18 cellular contexts compared by ENCODE assay signal in genomic region chr15:40142428-40142827, GRCh38. TPM values are rescaled to one million over a fixed set of nuclear protein-coding genes. Genes with fewer than 3 reads are reported as not detected.
DNase-seq lines count a peak whose midpoint lies in the region; ATAC-seq, FAIRE-seq and TF ChIP-seq lines count a peak whose summit lies in the region.
"Had no signal": no experiment of that assay in that cellular context is flagged by ENCODE, and none has a peak within 500 bp of the region (broad histone marks: within the 10 kb centered on the region; RNA-seq: fewer than 3 reads in every experiment).

No MANE protein-coding gene starts in this region.

- WGBS in K562 (ENCODE audit: insufficient coverage, low coverage, missing lambda C conversion rate): 30% methylated on average over 5 of the region's 5 CpGs
- WGBS in mesenchymal stem cell: 81% methylated on average over 3 of the region's 5 CpGs
- WGBS in esophagus muscularis mucosa: 91% methylated on average over 5 of the region's 5 CpGs

- H3K27ac ChIP-seq in GM23338 (ENCODE audit: low read depth) (no peak overlapping the region), K562 (ENCODE audit: extremely low read depth, low read depth, low read length) (no peak overlapping the region), mesenchymal stem cell (ENCODE audit: low read length, poor library complexity, severe bottlenecking) (no peak overlapping the region), esophagus muscularis mucosa (replicated peaks in 1 of 4) (no peak overlapping the region)
- H3K27ac ChIP-seq: BLaER1 treated with 17β-estradiol and CSF1 and Interleukin-3, amounts not matched to agents 10 nM and 100 nM had no signal

- H3K18ac ChIP-seq in mesenchymal stem cell (ENCODE audit: low read depth in 1 of 2, low read length in 2 of 2): no peak overlapping the region

- H3K27me3 ChIP-seq in GM23338 (ENCODE audit: insufficient read depth) (no peaks in the 10 kb centered on the region), K562 (ENCODE audit: control insufficient read depth in 2 of 2, insufficient read depth in 2 of 2, low read length in 2 of 2) (no peaks in the 10 kb centered on the region), mesenchymal stem cell (ENCODE audit: control insufficient read depth in 1 of 2, insufficient read depth in 1 of 2, low read length in 2 of 2) (peaks cover 0 to 12% of the 10 kb centered on the region in 2 experiments), esophagus muscularis mucosa (no peaks in the 10 kb centered on the region)
- H3K27me3 ChIP-seq: BLaER1 treated with 17β-estradiol and CSF1 and Interleukin-3, amounts not matched to agents 10 nM and 100 nM had no signal

- H3K36me3 ChIP-seq in GM23338 (ENCODE audit: insufficient read depth) (no peaks in the 10 kb centered on the region), K562 (ENCODE audit: control insufficient read depth, insufficient read depth, low read length) (no peaks in the 10 kb centered on the region), mesenchymal stem cell (ENCODE audit: control insufficient read depth in 1 of 2, insufficient read depth in 2 of 2, low read depth in 1 of 2, low read length in 2 of 2) (no peaks in the 10 kb centered on the region), esophagus muscularis mucosa (no peaks in the 10 kb centered on the region)
- H3K36me3 ChIP-seq: BLaER1 treated with 17β-estradiol and CSF1 and Interleukin-3, amounts not matched to agents 10 nM and 100 nM; HAP-1 had no signal

- H3K4me1 ChIP-seq in GM23338 (ENCODE audit: insufficient read depth) (no peaks in the 10 kb centered on the region; the same call in 1 of the 2 replicates), K562 (replicated peaks in 1 of 2; ENCODE audit: control insufficient read depth in 2 of 2, insufficient read depth in 2 of 2, low read length in 2 of 2) (peaks cover 3 to 7% of the 10 kb centered on the region in 2 experiments; a peak in 3 of 5 replicates), mesenchymal stem cell (ENCODE audit: control insufficient read depth, insufficient read depth, low read depth, low read length) (peaks cover 4% of the 10 kb centered on the region), esophagus muscularis mucosa (no peaks in the 10 kb centered on the region)
- H3K4me1 ChIP-seq: HAP-1 had no signal

- no peaks in the 10 kb centered on the region for H3K9me3 ChIP-seq in K562 (replicated peaks; ENCODE audit: control insufficient read depth, insufficient read depth, low read depth, low read length)
- H3K9me3 ChIP-seq in mesenchymal stem cell (ENCODE audit: control insufficient read depth, low read length): no peaks in the 10 kb centered on the region
- H3K9me3 ChIP-seq in esophagus muscularis mucosa: no peaks in the 10 kb centered on the region
- H3K9me3 ChIP-seq: HAP-1 had no signal

- TF ChIP-seq CTCF in GM23338 (conservative IDR thresholded peaks at IDR 0.05; ENCODE audit: low read depth in 2 of 2): no peak
- TF ChIP-seq CTCF in K562 (IDR thresholded peaks at IDR 0.05 in 2 of 3, conservative IDR thresholded peaks at IDR 0.05 in 1 of 3; ENCODE audit: insufficient read depth in 2 of 3, low read depth in 1 of 3, low read length in 3 of 3): no peak
- TF ChIP-seq CTCF in esophagus muscularis mucosa (IDR thresholded peaks at IDR 0.05): no peak

- H2BK5ac ChIP-seq in mesenchymal stem cell (ENCODE audit: low read depth, low read length, poor library complexity, severe bottlenecking): no peak overlapping the region

- no peak for TF ChIP-seq RAD21 in K562 (CRISPR knock-in tag; conservative IDR thresholded peaks at IDR 0.05 in 1 of 2, IDR thresholded peaks at IDR 0.05 in 1 of 2)

- no peaks in the 10 kb centered on the region for H3K9me1 ChIP-seq in K562 (ENCODE audit: control insufficient read depth, insufficient read depth, low read length)

- no peaks in the 10 kb centered on the region; the same call in 2 of the 3 replicates for H3K36me3 Mint-ChIP-seq in GM23338 (ENCODE audit: low read depth)
- no peaks in the 10 kb centered on the region for H3K36me3 Mint-ChIP-seq in activated CD4-positive, alpha-beta memory T cell treated with anti-CD3 and anti-CD28 coated beads for 36 hours
- H3K36me3 Mint-ChIP-seq: CD8-positive, alpha-beta T cell had no signal

- ATAC-seq in GM23338 (no peak), K562 (no peak), left lobe of liver (peak; percentile 88)
- ATAC-seq: CD8-positive, alpha-beta T cell; GM12878 had no signal

- CTCF ChIA-PET in K562 (lab: Yijun Ruan, JAX; ENCODE audit: low intra/inter-chr PET ratio): no interaction called here
- CTCF ChIA-PET in activated CD4-positive, alpha-beta memory T cell treated with anti-CD3 and anti-CD28 coated beads for 36 hours (lab: Charles Lee): interaction anchor here (1.1 kb wide), 1 partner anchor 200 kb away, joined by 3 read pairs; no protein-coding TSS in a partner anchor

- peak overlapping the region; percentile 3 for H4K8ac ChIP-seq in mesenchymal stem cell (ENCODE audit: low read length)

- no peaks in the 10 kb centered on the region for H3K9me3 Mint-ChIP-seq in GM23338
- H3K9me3 Mint-ChIP-seq in activated CD4-positive, alpha-beta memory T cell treated with anti-CD3 and anti-CD28 coated beads for 36 hours: no peaks in the 10 kb centered on the region
- H3K9me3 Mint-ChIP-seq: CD8-positive, alpha-beta T cell had no signal

- no peak for DNase-seq in GM23338 (ENCODE audit: low spot score)
- DNase-seq in K562 (ENCODE audit: extremely low read depth in 1 of 4, low spot score in 3 of 4): no peak
- peak; percentile 53 for DNase-seq in left lobe of liver (ENCODE audit: low spot score)
- DNase-seq in mesenchymal stem cell: no peak
- no peak for DNase-seq in GM19238 (ENCODE audit: insufficient read length, low spot score)
- DNase-seq in esophagus muscularis mucosa (ENCODE audit: extremely low spot score): no peak
- no peak for DNase-seq in activated CD4-positive, alpha-beta memory T cell treated with anti-CD3 and anti-CD28 coated beads for 36 hours
- DNase-seq: CD8-positive, alpha-beta T cell; COR-L47; DMS 273 treated with DMSO at 0.1 percent for 48 hours; DMS53; DND-41; EL had no signal

- in situ Hi-C loops in K562 (cut with MboI): no loop called here

- no peak for FAIRE-seq in K562 (lab: Jason Lieb, UNC)
- FAIRE-seq: GM12878, GM19239 had no signal

- H2BK120ac ChIP-seq in mesenchymal stem cell (ENCODE audit: low read depth, low read length): no peak overlapping the region

- H3K4me3 ChIP-seq in GM23338: no peak overlapping the region
- H3K4me3 ChIP-seq in K562: no peak overlapping the region
- H3K4me3 ChIP-seq in mesenchymal stem cell (ENCODE audit: insufficient read depth in 1 of 2, low read depth in 1 of 2, low read length in 2 of 2): no peak overlapping the region
- no peak overlapping the region for H3K4me3 ChIP-seq in esophagus muscularis mucosa
- H3K4me3 ChIP-seq: BLaER1 treated with 17β-estradiol and CSF1 and Interleukin-3, amounts not matched to agents 10 nM and 100 nM; GM12878; HAP-1 had no signal

- H3K9ac ChIP-seq in K562 (ENCODE audit: insufficient read depth in 1 of 2, low read depth in 2 of 2, low read length in 2 of 2) (no peak overlapping the region), mesenchymal stem cell (ENCODE audit: low read length) (no peak overlapping the region)
- H3K9ac ChIP-seq: BLaER1 treated with 17β-estradiol and CSF1 and Interleukin-3, amounts not matched to agents 10 nM and 100 nM had no signal

- H3K4me3 Mint-ChIP-seq in GM23338: no peak overlapping the region
- H3K4me3 Mint-ChIP-seq in activated CD4-positive, alpha-beta memory T cell treated with anti-CD3 and anti-CD28 coated beads for 36 hours: no peak overlapping the region
- H3K4me3 Mint-ChIP-seq: B cell; CD8-positive, alpha-beta T cell had no signal

- H3K4me1 Mint-ChIP-seq in GM23338: peaks cover 3% of the 10 kb centered on the region; the same call in 1 of the 3 replicates
- H3K4me1 Mint-ChIP-seq in activated CD4-positive, alpha-beta memory T cell treated with anti-CD3 and anti-CD28 coated beads for 36 hours (ENCODE audit: low read depth): no peaks in the 10 kb centered on the region
- H3K4me1 Mint-ChIP-seq: B cell had no signal

- no peaks in the 10 kb centered on the region for H3K9me2 ChIP-seq in GM23338 (ENCODE audit: insufficient read depth)

- no peak overlapping the region for H2BK15ac ChIP-seq in mesenchymal stem cell (ENCODE audit: low read depth, poor library complexity, severe bottlenecking)

- H3K23ac ChIP-seq in mesenchymal stem cell (ENCODE audit: low read length in 2 of 2): no peak overlapping the region

- H3K14ac ChIP-seq in mesenchymal stem cell (ENCODE audit: low read length in 2 of 2): no peak overlapping the region

- TF ChIP-seq EP300 in K562 (IDR thresholded peaks at IDR 0.05; ENCODE audit: low read length): no peak
- no peak for TF ChIP-seq EP300 in esophagus muscularis mucosa (IDR thresholded peaks at IDR 0.05)

- TF ChIP-seq POLR2A in K562 (conservative IDR thresholded peaks at IDR 0.05) (no peak), esophagus muscularis mucosa (IDR thresholded peaks at IDR 0.05; ENCODE audit: low read depth) (no peak)

- no peak overlapping the region for H3K27ac Mint-ChIP-seq in GM23338
- no peak overlapping the region for H3K27ac Mint-ChIP-seq in activated CD4-positive, alpha-beta memory T cell treated with anti-CD3 and anti-CD28 coated beads for 36 hours
- H3K27ac Mint-ChIP-seq: CD8-positive, alpha-beta T cell had no signal

- BruUV-seq in K562 (replicated peaks; lab: Mats Ljungman, UMichigan): no TSS peak

- H3F3A ChIP-seq in GM23338 (replicated peaks; ENCODE audit: low read depth): no peaks in the 10 kb centered on the region; the same call in 1 of the 2 replicates

- H4K91ac ChIP-seq in mesenchymal stem cell (ENCODE audit: low read length): no peak overlapping the region

- H2AFZ ChIP-seq in GM23338: peak overlapping the region; percentile 86
- H2AFZ ChIP-seq in K562 (ENCODE audit: low read depth, low read length): 0 out of 2 replicates have a peak overlapping the region, but pooled peaks have one; percentile 20
- H2AFZ ChIP-seq in mesenchymal stem cell (ENCODE audit: low read depth, low read length): no peak overlapping the region

- no peak overlapping the region for H3K4me2 ChIP-seq in GM23338
- no peak overlapping the region for H3K4me2 ChIP-seq in K562 (ENCODE audit: insufficient read depth, low read length)
- H3K4me2 ChIP-seq in mesenchymal stem cell (ENCODE audit: low read length, poor library complexity, severe bottlenecking): no peak overlapping the region
- H3K4me2 ChIP-seq: BLaER1 treated with 17β-estradiol and CSF1 and Interleukin-3, amounts not matched to agents 10 nM and 100 nM had no signal

- intact Hi-C loops in K562 (cut with micrococcal nuclease): no loop called here
- intact Hi-C loops in esophagus muscularis mucosa (cut with DNase I): no loop called here
- intact Hi-C loops in activated CD4-positive, alpha-beta memory T cell treated with anti-CD3 and anti-CD28 coated beads for 36 hours (cut with micrococcal nuclease): no loop called here

- POLR2A ChIA-PET in K562 (lab: Yijun Ruan, JAX): no interaction called here
- POLR2A ChIA-PET in activated CD4-positive, alpha-beta memory T cell treated with anti-CD3 and anti-CD28 coated beads for 36 hours (lab: Charles Lee): interaction anchor here (1.7 kb wide), 1 partner anchor 19 kb away, joined by 3 read pairs; no protein-coding TSS in a partner anchor

- no peaks in the 10 kb centered on the region for H3K79me1 ChIP-seq in mesenchymal stem cell (replicated peaks; ENCODE audit: low read length, poor library complexity, severe bottlenecking)

- no peak overlapping the region for H2AK5ac ChIP-seq in mesenchymal stem cell (ENCODE audit: low read length, severe bottlenecking)

- H4K20me1 ChIP-seq in GM23338 (replicated peaks; ENCODE audit: insufficient read depth) (no peaks in the 10 kb centered on the region), K562 (replicated peaks; ENCODE audit: control insufficient read depth, insufficient read depth, low read length) (no peaks in the 10 kb centered on the region)
- H4K20me1 ChIP-seq: BLaER1 treated with 17β-estradiol and CSF1 and Interleukin-3, amounts not matched to agents 10 nM and 100 nM had no signal

- no peaks in the 10 kb centered on the region for H3K27me3 Mint-ChIP-seq in GM23338 (ENCODE audit: insufficient read depth, low read depth, poor library complexity)
- no peaks in the 10 kb centered on the region for H3K27me3 Mint-ChIP-seq in activated CD4-positive, alpha-beta memory T cell treated with anti-CD3 and anti-CD28 coated beads for 36 hours
- H3K27me3 Mint-ChIP-seq: B cell had no signal

- H2BK12ac ChIP-seq in mesenchymal stem cell (ENCODE audit: low read length in 2 of 2): no peak overlapping the region

- no peak overlapping the region for H3K4ac ChIP-seq in mesenchymal stem cell (ENCODE audit: low read depth in 1 of 2, low read length in 2 of 2)

- no peaks in the 10 kb centered on the region for H3K79me2 ChIP-seq in GM23338 (replicated peaks; ENCODE audit: insufficient read depth)
- no peaks in the 10 kb centered on the region for H3K79me2 ChIP-seq in K562 (ENCODE audit: control insufficient read depth, insufficient read depth, low read length)

RNA-seq across cellular contexts. Expression of gene BUB1B, which starts 18.4 kb away (rescaled TPM):
- 113 and 160 TPM in 2 replicates for total RNA-seq in GM23338 (2014; rRNA removed; shearing (Covaris generic))
- polyA plus RNA-seq in GM23338 (2016; fragmentation: Nextera tagmentation; extraction: Ambion mirVana) (69.3 and 77.7 TPM in 2 replicates), K562 (2011; rRNA removed) (113 and 118 TPM in 2 replicates), K562 (2014; fragmentation: Illumina TruSeq; extraction: Trizol) (92.6 and 105 TPM in 2 replicates), K562 (2014; fragmentation: Nextera tagmentation; extraction: Ambion mirVana) (10 to 100 TPM; 28.7 to 43.3 TPM), K562 (2014; rRNA removed) (93.4 and 94.2 TPM in 2 replicates)
- 100 and 246 TPM in 2 replicates for total RNA-seq in K562 (2011; cell fraction: chromatin; rRNA removed; ENCODE audit: low replicate concordance)
- 43.7 and 56.3 TPM in 2 replicates for total RNA-seq in K562 (2011; cell fraction: nucleolus; rRNA removed)
- 69.7 and 78.0 TPM in 2 replicates for total RNA-seq in K562 (2011; cell fraction: nucleoplasm; rRNA removed)
- total RNA-seq in K562 (2014; rRNA removed) (73.1 and 79.1 TPM in 2 replicates), K562 (2014; rRNA removed; fragmentation: Illumina TruSeq; extraction: Trizol) (89.7 and 95.5 TPM in 2 replicates), K562 (2015; rRNA removed; fragmentation: Illumina TruSeq; extraction: Trizol) (81.0 and 82.2 TPM in 2 replicates), K562 (2021) (72.8 and 75.6 TPM in 2 replicates), left lobe of liver (0.68 TPM), esophagus muscularis mucosa (1 to 10 TPM in 1 of 4 donors, under 1 TPM in 2, not detected in 1; 0.06 to 1.3 (median 0.17) TPM)
- polyA plus RNA-seq in K562 (2011; cell fraction: cytosol; rRNA removed): 21.6 and 38.9 TPM in 2 replicates
- polyA plus RNA-seq in K562 (2011; cell fraction: nucleus; rRNA removed): 208 and 313 TPM in 2 replicates
- polyA plus RNA-seq in K562 (2012): 46.2 and 52.2 TPM in 2 replicates
- polyA minus RNA-seq in K562 (2011; rRNA and poly(A)+ RNA removed): 80.8 and 91.4 TPM in 2 replicates
- 26.2 and 37.5 TPM in 2 replicates for polyA minus RNA-seq in K562 (2011; cell fraction: cytosol; rRNA and poly(A)+ RNA removed)
- 50.5 and 120 TPM in 2 replicates for polyA minus RNA-seq in K562 (2011; cell fraction: nucleus; rRNA and poly(A)+ RNA removed)
- polyA plus RNA-seq in mesenchymal stem cell (2013, experiment 1 of 2): 3.8 TPM
- polyA plus RNA-seq in mesenchymal stem cell (2013, experiment 2 of 2): 4.4 TPM
- total RNA-seq in activated CD4-positive, alpha-beta memory T cell treated with anti-CD3 and anti-CD28 coated beads for 36 hours: 10 to 100 TPM; 88.8 to 96.1 TPM

RNA-seq across cellular contexts. Expression of gene BMF, which starts 33.7 kb away (rescaled TPM):
- 16.0 and 20.3 TPM in 2 replicates for total RNA-seq in GM23338 (2014; rRNA removed; shearing (Covaris generic))
- polyA plus RNA-seq in GM23338 (2016; fragmentation: Nextera tagmentation; extraction: Ambion mirVana): 2.0 and 2.5 TPM in 2 replicates
- total RNA-seq in K562 (2011; cell fraction: chromatin; rRNA removed; ENCODE audit: low replicate concordance): 0.58 and 3.5 TPM in 2 replicates
- total RNA-seq in K562 (2011; cell fraction: nucleolus; rRNA removed): 2.5 and 2.8 TPM in 2 replicates
- total RNA-seq in K562 (2011; cell fraction: nucleoplasm; rRNA removed): 0.81 and 1.7 TPM in 2 replicates
- 0.41 and 0.59 TPM in 2 replicates for total RNA-seq in K562 (2014; rRNA removed)
- 0.25 and 0.32 TPM in 2 replicates for total RNA-seq in K562 (2014; rRNA removed; fragmentation: Illumina TruSeq; extraction: Trizol)
- 0.19 and 0.29 TPM in 2 replicates for total RNA-seq in K562 (2015; rRNA removed; fragmentation: Illumina TruSeq; extraction: Trizol)
- 0.56 and 0.91 TPM in 2 replicates for total RNA-seq in K562 (2021)
- 0.35 and 0.59 TPM in 2 replicates for polyA plus RNA-seq in K562 (2011; rRNA removed)
- 0.49 and 0.56 TPM in 2 replicates for polyA plus RNA-seq in K562 (2011; cell fraction: cytosol; rRNA removed)
- 0.76 and 0.92 TPM in 2 replicates for polyA plus RNA-seq in K562 (2011; cell fraction: nucleus; rRNA removed)
- 0.53 and 3.8 TPM in 2 replicates for polyA plus RNA-seq in K562 (2012)
- polyA plus RNA-seq in K562 (2014; fragmentation: Illumina TruSeq; extraction: Trizol): 0.52 and 0.87 TPM in 2 replicates
- not detected for polyA plus RNA-seq in K562 (2014; fragmentation: Nextera tagmentation; extraction: Ambion mirVana)
- polyA plus RNA-seq in K562 (2014; rRNA removed): 0.82 and 0.86 TPM in 2 replicates
- polyA minus RNA-seq in K562 (2011; rRNA and poly(A)+ RNA removed): 0.54 and 1.1 TPM in 2 replicates
- 1.2 TPM in 1 of 2 replicates, not detected in the other for polyA minus RNA-seq in K562 (2011; cell fraction: cytosol; rRNA and poly(A)+ RNA removed)
- 0.40 and 1.00 TPM in 2 replicates for polyA minus RNA-seq in K562 (2011; cell fraction: nucleus; rRNA and poly(A)+ RNA removed)
- 3.3 TPM for total RNA-seq in left lobe of liver
- polyA plus RNA-seq in mesenchymal stem cell (2013, experiment 1 of 2): 18.5 TPM
- 17.8 TPM for polyA plus RNA-seq in mesenchymal stem cell (2013, experiment 2 of 2)
- 1 to 10 TPM; 4.6 to 8.3 (median 6.3) TPM for total RNA-seq in esophagus muscularis mucosa
- total RNA-seq in activated CD4-positive, alpha-beta memory T cell treated with anti-CD3 and anti-CD28 coated beads for 36 hours: 1 to 10 TPM; 6.9 to 7.3 TPM

Comparison
In these comparisons a context has a peak if more than half of its experiments do, and no peak if none do; other contexts are left out.
1. RNA of gene BUB1B, which starts 18.4 kb away (total RNA-seq): 113 to 160 TPM in GM23338, 88.8 to 96.1 TPM in activated CD4-positive, alpha-beta memory T cell treated with anti-CD3 and anti-CD28 coated beads for 36 hours and 43.7 to 246 TPM in K562; 0.68 TPM in left lobe of liver (single experiment) and 0.06 to 1.3 TPM in esophagus muscularis mucosa; every median in the first group is over 10 times any median in the second.